Comparison of ENCODE assay signal across 11 cellular contexts in genomic region chr2:175855794-175856453, GRCh38.
DNase-seq lines count a peak whose midpoint lies in the region; ATAC-seq and TF ChIP-seq lines count a peak whose summit lies in the region.
"Had no signal": no experiment of that assay in that cellular context is flagged by ENCODE, and none has a peak within 500 bp of the region (broad histone marks: within the 10 kb centered on the region; RNA-seq: fewer than 3 reads in every experiment).

No MANE protein-coding gene starts in this region.

- H3K9me3 ChIP-seq in ascending aorta (no peaks in the 10 kb centered on the region), right cardiac atrium (ENCODE audit: control insufficient read depth, low read length) (no peaks in the 10 kb centered on the region), tibial artery (no peaks in the 10 kb centered on the region)

- H3K4me1 ChIP-seq in ascending aorta, result peaks cover 3 to 8% of the 10 kb centered on the region in 2 donors
- no peaks in the 10 kb centered on the region for H3K4me1 ChIP-seq in right cardiac atrium (ENCODE audit: control insufficient read depth, insufficient read depth, low read length)
- peaks cover 0 to 26% (median 10%) of the 10 kb centered on the region in 4 donors for H3K4me1 ChIP-seq in tibial artery

- H3K36me3 ChIP-seq in ascending aorta (no peaks in the 10 kb centered on the region), tibial artery (no peaks in the 10 kb centered on the region)

- WGBS in right cardiac atrium, result 46% methylated on average over 4 of the region's 4 CpGs

- H3K4me3 ChIP-seq in ascending aorta, result peak overlapping the region in 1 of 2 donors; percentile 44
- H3K4me3 ChIP-seq in right cardiac atrium (ENCODE audit: low read length), result no peak overlapping the region
- peak overlapping the region; percentile 30 to 31 for H3K4me3 ChIP-seq in tibial artery

- H3K27me3 ChIP-seq in ascending aorta (no peaks in the 10 kb centered on the region), right cardiac atrium (ENCODE audit: control insufficient read depth, insufficient read depth) (no peaks in the 10 kb centered on the region), tibial artery (no peaks in the 10 kb centered on the region)

- DNase-seq in NCI-H1092 treated with DMSO at 0.1 percent for 48 hours (lab: John Stamatoyannopoulos, UW) (peak; percentile 20), NCI-H1092 (lab: John Stamatoyannopoulos, UW) (no peak), ascending aorta (ENCODE audit: low spot score in 2 of 2) (peak; percentile 57 to 88), right cardiac atrium (peak; percentile 17 to 61 (median 46)), tibial artery (peak; percentile 48 to 88), AML-193 (lab: John Stamatoyannopoulos, UW) (no peak)
- DNase-seq in activated effector memory CD4-positive, alpha-beta T cell treated with anti-CD3 and anti-CD28 coated beads, Interleukin-2, amount 50 U/mL, for 16 hours, result no peak
- no peak for DNase-seq in stimulated activated CD4-positive, alpha-beta T cell treated with anti-CD3 and anti-CD28 coated beads, Interleukin-4, amount 100 ng/mL, for 1 hour
- DNase-seq: effector CD4-positive, alpha-beta T cell; NCI-H2171; T1000 had no signal

- intact Hi-C loops in ascending aorta (cut with DNase I), result loop anchor here (5.0 kb wide), 1 partner anchor 146 kb away; the partner anchor contains the start of gene LNPK
- intact Hi-C loops in right cardiac atrium (cut with DNase I), result no loop called here
- intact Hi-C loops in tibial artery (cut with DNase I; ENCODE audit: low total_unique reads), result no loop called here

- H3K27ac ChIP-seq in ascending aorta (peak overlapping the region; percentile 80 to 88), right cardiac atrium (ENCODE audit: low read length) (peak overlapping the region; percentile 67), tibial artery (peak overlapping the region; percentile 74 to 86)

- peak; percentile 85 to 94 for ATAC-seq in right cardiac atrium

- TF ChIP-seq CTCF in ascending aorta (IDR thresholded peaks at IDR 0.05) (no peak), tibial artery (IDR thresholded peaks at IDR 0.05) (no peak)

Comparison
In these comparisons a context has a peak if more than half of its experiments do, and no peak if none do; other contexts are left out.
1. DNase-seq: peak in NCI-H1092 treated with DMSO at 0.1 percent for 48 hours (single experiment), ascending aorta (2 of 2), right cardiac atrium (3 of 3) and tibial artery (2 of 2); none in NCI-H1092 (single experiment), activated effector memory CD4-positive, alpha-beta T cell treated with anti-CD3 and anti-CD28 coated beads, Interleukin-2, amount 50 U/mL, for 16 hours (single experiment), stimulated activated CD4-positive, alpha-beta T cell treated with anti-CD3 and anti-CD28 coated beads, Interleukin-4, amount 100 ng/mL, for 1 hour (single experiment) and AML-193 (0 of 2).
2. Peak in every context shown above with its lines, with median percentiles within 50 percentile points of each other: H3K27ac ChIP-seq.